In the genomic region with DNA sequence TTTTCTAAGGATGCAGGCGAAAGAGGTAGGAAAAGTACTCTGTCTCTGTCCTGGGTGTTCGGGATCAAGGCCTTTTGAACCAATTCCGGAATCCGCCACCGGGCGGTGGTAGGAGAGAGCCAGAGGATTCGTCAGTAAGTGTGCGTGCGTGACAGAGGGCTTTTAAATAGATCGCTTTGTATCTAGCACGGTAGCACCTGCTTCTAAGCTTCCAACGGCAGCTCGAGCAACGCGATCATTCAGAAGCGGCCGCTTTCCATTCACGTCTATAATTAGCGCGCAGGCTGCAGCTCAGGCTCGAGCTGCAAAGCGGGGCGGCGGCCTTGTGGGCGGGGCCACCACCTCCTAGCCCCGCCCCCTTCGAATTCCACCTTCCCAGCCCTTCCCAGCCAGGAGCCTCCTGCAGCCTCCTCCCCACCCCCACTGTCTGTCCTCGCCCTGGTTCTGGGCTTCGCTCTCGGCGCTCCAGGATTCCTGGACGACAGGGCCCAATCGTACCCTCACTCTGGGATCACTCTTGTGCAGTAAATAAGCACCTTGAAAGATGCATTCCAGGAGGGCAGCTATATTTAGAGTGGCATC, we compare ENCODE assay signal across 8 cellular contexts.
DNase-seq lines count a peak whose midpoint lies in the region; ATAC-seq lines count a peak whose summit lies in the region.

No MANE protein-coding gene starts in this region.

- no peaks in the 10 kb centered on the region for H3K36me3 Mint-ChIP-seq in activated CD4-positive, alpha-beta T cell treated with anti-CD3 and anti-CD28 coated beads, Interleukin-2, amount 10 ng/mL, durations not matched to agents 7 days and 5 days (ENCODE audit: low read depth)
- no peaks in the 10 kb centered on the region for H3K36me3 Mint-ChIP-seq in activated naive CD8-positive, alpha-beta T cell treated with anti-CD3 and anti-CD28 coated beads for 36 hours

- H3K27ac Mint-ChIP-seq in activated CD4-positive, alpha-beta T cell treated with anti-CD3 and anti-CD28 coated beads, Interleukin-2, amount 10 ng/mL, durations not matched to agents 7 days and 5 days, result no peak overlapping the region
- H3K27ac Mint-ChIP-seq in activated naive CD8-positive, alpha-beta T cell treated with anti-CD3 and anti-CD28 coated beads for 36 hours, result peak overlapping the region; percentile 7

- DNase-seq in activated CD4-positive, alpha-beta T cell treated with anti-CD3 and anti-CD28 coated beads, Interleukin-2, amount 10 ng/mL, durations not matched to agents 7 days and 5 days, result peak; percentile 19
- DNase-seq in activated CD4-positive, alpha-beta T cell treated with anti-CD3 and anti-CD28 coated beads, Interleukin-2, amount 50 U/mL, for 1 hour, result no peak
- DNase-seq in NCI-H2081 treated with DMSO at 0.1 percent for 48 hours (lab: John Stamatoyannopoulos, UW), result peak; percentile 98
- DNase-seq in activated naive CD8-positive, alpha-beta T cell treated with anti-CD3 and anti-CD28 coated beads for 36 hours, result peak; percentile 24
- DNase-seq in Right ventricle myocardium superior, result peak; percentile 89

- peak overlapping the region; percentile 68 for H2AFZ ChIP-seq in neuron (ENCODE audit: low read depth, low read length)

- CTCF ChIA-PET in activated CD4-positive, alpha-beta T cell treated with anti-CD3 and anti-CD28 coated beads, Interleukin-2, amount 10 ng/mL, durations not matched to agents 7 days and 5 days (lab: Charles Lee), result interaction anchor here (1.1 to 4.4 kb wide), 2 partner anchors 10 to 1208 kb away, joined by 3 to 19 read pairs; no protein-coding TSS in a partner anchor

- peak; percentile 90 for ATAC-seq in Right ventricle myocardium superior (ENCODE audit: poor library complexity)
- ATAC-seq in HG03025 (IDR thresholded peaks at IDR 0.05; ENCODE audit: low FRiP score, unreplicated experiment), result no peak
- ATAC-seq in HG03039 (IDR thresholded peaks at IDR 0.05; ENCODE audit: unreplicated experiment), result no peak

- peaks cover 13% of the 10 kb centered on the region for H3K27me3 Mint-ChIP-seq in activated CD4-positive, alpha-beta T cell treated with anti-CD3 and anti-CD28 coated beads, Interleukin-2, amount 10 ng/mL, durations not matched to agents 7 days and 5 days
- peaks cover 28% of the 10 kb centered on the region for H3K27me3 Mint-ChIP-seq in activated naive CD8-positive, alpha-beta T cell treated with anti-CD3 and anti-CD28 coated beads for 36 hours

- no peaks in the 10 kb centered on the region for H3K27me3 ChIP-seq in neuron (ENCODE audit: insufficient read depth, low read length)

- POLR2A ChIA-PET in activated CD4-positive, alpha-beta T cell treated with anti-CD3 and anti-CD28 coated beads, Interleukin-2, amount 10 ng/mL, durations not matched to agents 7 days and 5 days (lab: Charles Lee), result no interaction called here

- peaks cover 22% of the 10 kb centered on the region for H3K4me1 Mint-ChIP-seq in activated CD4-positive, alpha-beta T cell treated with anti-CD3 and anti-CD28 coated beads, Interleukin-2, amount 10 ng/mL, durations not matched to agents 7 days and 5 days
- peaks cover 22% of the 10 kb centered on the region for H3K4me1 Mint-ChIP-seq in activated naive CD8-positive, alpha-beta T cell treated with anti-CD3 and anti-CD28 coated beads for 36 hours

- no peaks in the 10 kb centered on the region for H3K9me3 ChIP-seq in neuron (ENCODE audit: low read length)

- intact Hi-C loops in Right ventricle myocardium superior (cut with DNase I), result loop anchor here (10.0 kb wide), 1 partner anchor 793 kb away; a partner anchor contains a TSS

- H3K4me3 Mint-ChIP-seq in activated CD4-positive, alpha-beta T cell treated with anti-CD3 and anti-CD28 coated beads, Interleukin-2, amount 10 ng/mL, durations not matched to agents 7 days and 5 days, result peak overlapping the region; percentile 18
- peak overlapping the region; percentile 47 for H3K4me3 Mint-ChIP-seq in activated naive CD8-positive, alpha-beta T cell treated with anti-CD3 and anti-CD28 coated beads for 36 hours

- H3K4me1 ChIP-seq in neuron (ENCODE audit: insufficient read depth, low read length), result peaks cover 8% of the 10 kb centered on the region

- peaks cover 4% of the 10 kb centered on the region for H3K9me3 Mint-ChIP-seq in activated CD4-positive, alpha-beta T cell treated with anti-CD3 and anti-CD28 coated beads, Interleukin-2, amount 10 ng/mL, durations not matched to agents 7 days and 5 days
- H3K9me3 Mint-ChIP-seq in activated naive CD8-positive, alpha-beta T cell treated with anti-CD3 and anti-CD28 coated beads for 36 hours, result peaks cover 1% of the 10 kb centered on the region

- H3K36me3 ChIP-seq in neuron (ENCODE audit: insufficient read depth, low read length), result no peaks in the 10 kb centered on the region

- H3K4me3 ChIP-seq in neuron (ENCODE audit: low read length), result peak overlapping the region; percentile 44
